8 cellular contexts compared by ENCODE assay signal in the genomic region with DNA sequence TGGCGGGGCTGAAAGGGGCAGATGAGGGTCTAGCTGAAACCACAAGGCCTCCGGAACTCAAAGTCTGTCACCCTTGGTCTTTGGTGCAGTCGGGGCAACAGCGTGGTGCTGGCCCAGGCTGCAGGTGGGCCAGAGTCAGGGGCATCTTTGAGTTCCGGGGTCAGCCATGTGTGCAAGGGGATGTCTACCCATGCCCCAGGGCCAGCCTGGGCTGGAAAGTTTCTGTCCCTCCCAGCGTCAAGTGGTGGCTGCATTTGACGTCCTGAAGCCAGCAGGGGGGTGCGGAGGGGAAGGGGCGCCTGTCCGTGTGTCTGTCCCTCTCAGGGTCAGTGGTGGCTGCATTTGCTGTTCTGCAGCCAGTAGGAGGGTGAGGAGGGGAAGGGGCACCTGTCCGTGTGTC. TPM values are rescaled to one million over a fixed set of nuclear protein-coding genes. Genes with fewer than 3 reads are reported as not detected.
A peak's percentile ranks its signal among the peaks of the same experiment; 100 is the strongest.
DNase-seq lines count a peak whose midpoint lies in the region; TF ChIP-seq lines count a peak whose summit lies in the region.

No MANE protein-coding gene starts in this region.

- H3K4me3 ChIP-seq in AG09309 (ENCODE audit: control insufficient read depth, low read depth, low read length) = peak overlapping the region; percentile 48

- H3K36me3 Mint-ChIP-seq in MCF 10A (ENCODE audit: insufficient read depth, unreplicated experiment) = peaks cover 40% of the 10 kb centered on the region
- peaks cover 11% of the 10 kb centered on the region for H3K36me3 Mint-ChIP-seq in mesothelial cell of epicardium

- no peak for TF ChIP-seq CTCF in AG09309 (IDR thresholded peaks at IDR 0.05; ENCODE audit: control insufficient read depth, insufficient read depth, low read depth, low read length, missing control alignments)
- no peak for TF ChIP-seq CTCF in MCF 10A (IDR thresholded peaks at IDR 0.05; ENCODE audit: unreplicated experiment)
- TF ChIP-seq CTCF in mesothelial cell of epicardium (IDR thresholded peaks at IDR 0.05; ENCODE audit: unreplicated experiment) = no peak

- H3K27ac Mint-ChIP-seq in MCF 10A (ENCODE audit: low read depth, unreplicated experiment) (peak overlapping the region; percentile 94), mesothelial cell of epicardium (peak overlapping the region; percentile 83)

- POLR2A ChIA-PET in MCF 10A (lab: Yijun Ruan, JAX) = interaction anchor here (1.2 to 1.8 kb wide), 4 partner anchors 19 to 34 kb away, joined by 3 to 5 read pairs (median 4); no protein-coding TSS in a partner anchor

- intact Hi-C loops in MCF 10A (cut with micrococcal nuclease) = loop anchor here (2.0 to 5.0 kb wide), 4 partner anchors 32 to 126 kb away; partner anchors contain the start of genes GRIFIN and TTYH3

- H3K4me1 Mint-ChIP-seq in MCF 10A (ENCODE audit: insufficient read depth, unreplicated experiment) (peaks cover 5% of the 10 kb centered on the region), mesothelial cell of epicardium (peaks cover 15% of the 10 kb centered on the region)

- no peaks in the 10 kb centered on the region for H3K27me3 Mint-ChIP-seq in MCF 10A (ENCODE audit: insufficient read depth, unreplicated experiment)
- no peaks in the 10 kb centered on the region for H3K27me3 Mint-ChIP-seq in mesothelial cell of epicardium (ENCODE audit: low read depth)

- BruUV-seq in MCF 10A (replicated peaks; lab: Mats Ljungman, UMichigan) = no TSS peak

- CTCF ChIA-PET in MCF 10A (lab: Yijun Ruan, JAX) = interaction anchor here (0.6 to 1.0 kb wide), 2 partner anchors 71 to 86 kb away, joined by 3 to 7 read pairs; no protein-coding TSS in a partner anchor

- DNase-seq in AG09309 (ENCODE audit: low read depth) = no peak
- DNase-seq in HK-2 (ENCODE audit: unreplicated experiment) = peak; percentile 21
- peak; percentile 6 for DNase-seq in MCF 10A (ENCODE audit: unreplicated experiment)
- no peak for DNase-seq in mesothelial cell of epicardium (ENCODE audit: low spot score in 2 of 2, unreplicated experiment in 2 of 2)
- no peak for DNase-seq in iPS-NIHi11 (ENCODE audit: low spot score)
- DNase-seq in NK-92 treated with Interleukin-12 subunit alpha and Interleukin-12 subunit beta, amount 100 ng/mL, for 24 hours (lab: John Stamatoyannopoulos, UW) = no peak
- DNase-seq in kidney glomerular epithelial cell (lab: John Stamatoyannopoulos, UW) = no peak
- DNase-seq in inferior parietal cortex (ENCODE audit: extremely low spot score) = no peak

- H3K4me3 Mint-ChIP-seq in MCF 10A (ENCODE audit: unreplicated experiment) (peak overlapping the region; percentile 80), mesothelial cell of epicardium (peak overlapping the region; percentile 82)

- H3K9me3 Mint-ChIP-seq in MCF 10A (ENCODE audit: unreplicated experiment) (no peaks in the 10 kb centered on the region), mesothelial cell of epicardium (no peaks in the 10 kb centered on the region)

RNA-seq across cellular contexts. Expression of gene BRAT1, which starts 0.7 kb away (rescaled TPM):
- total RNA-seq in MCF 10A (2022) = 15.4 and 18.0 TPM in 2 replicates
- 44.2 to 47.6 TPM (median 46.8 TPM) in 3 replicates for total RNA-seq in mesothelial cell of epicardium

RNA-seq across cellular contexts. Expression of gene IQCE, which starts 4.1 kb away (rescaled TPM):
- total RNA-seq in MCF 10A (2022) (16.7 and 23.9 TPM in 2 replicates), mesothelial cell of epicardium (26.6 to 29.6 TPM (median 26.6 TPM) in 3 replicates)

RNA-seq across cellular contexts. Expression of gene LFNG, which starts 35.1 kb away (rescaled TPM):
- total RNA-seq in MCF 10A (2022) (1.7 and 2.4 TPM in 2 replicates), mesothelial cell of epicardium (16.0 to 19.0 TPM (median 16.3 TPM) in 3 replicates)

Comparison
In these comparisons a context has a peak if more than half of its experiments do, and no peak if none do; other contexts are left out.
1. DNase-seq: peak in HK-2 (single experiment) and MCF 10A (single experiment); none in AG09309 (single experiment), mesothelial cell of epicardium (0 of 2), iPS-NIHi11 (single experiment), NK-92 treated with Interleukin-12 subunit alpha and Interleukin-12 subunit beta, amount 100 ng/mL, for 24 hours (single experiment), kidney glomerular epithelial cell (single experiment) and inferior parietal cortex (single experiment).